In genomic region chr11:113875414-113876073, GRCh38 we compare ENCODE assay signal across 8 cellular contexts. TPM values are rescaled to one million over a fixed set of nuclear protein-coding genes. Genes with fewer than 3 reads are reported as not detected.
DNase-seq lines count a peak whose midpoint lies in the region; ATAC-seq and TF ChIP-seq lines count a peak whose summit lies in the region.

Gene USP28 (minus strand): TSS chr11:113875572. CDS start chr11:113875501, 71 bp downstream.

- H3K36me3 ChIP-seq in osteoblast (ENCODE audit: insufficient read depth, low read length) (no peaks in the 10 kb centered on the region), testis (ENCODE audit: low read depth, missing control alignments) (no peaks in the 10 kb centered on the region)

- peaks cover 40% of the 10 kb centered on the region for H3K4me1 Mint-ChIP-seq in activated naive CD8-positive, alpha-beta T cell (ENCODE audit: low read depth)

- no peaks in the 10 kb centered on the region for H3K27me3 ChIP-seq in osteoblast (ENCODE audit: insufficient read depth, low read length)
- no peaks in the 10 kb centered on the region for H3K27me3 ChIP-seq in testis

- H2AFZ ChIP-seq in osteoblast (ENCODE audit: low read length): peak within 1 kb of the TSS; percentile 95

- peak within 1 kb of the TSS; percentile 91 for H3K27ac ChIP-seq in osteoblast (ENCODE audit: low read depth, low read length)
- H3K27ac ChIP-seq in testis: peak within 1 kb of the TSS; percentile 88 to 96

- no peaks in the 10 kb centered on the region for H3K9me3 Mint-ChIP-seq in activated naive CD8-positive, alpha-beta T cell (ENCODE audit: low read depth)

- H4K20me1 ChIP-seq in osteoblast (ENCODE audit: insufficient read depth, low read length): peaks cover 6% of the 10 kb centered on the region

- DNase-seq in GM10266 (ENCODE audit: extremely low spot score) (peak; percentile 97), NCI-H1048 (lab: John Stamatoyannopoulos, UW) (peak; percentile 89), SKM-1 treated with dmso at 0.1 percent for 144 hours (lab: John Stamatoyannopoulos, UW; ENCODE audit: unreplicated experiment) (peak; percentile 86), glomerular visceral epithelial cell (ENCODE audit: extremely low spot score) (peak; percentile 97), osteoblast (ENCODE audit: insufficient read length, low spot score, missing footprints) (peak; percentile 99), testis (peak; percentile 98)

- peaks cover 9% of the 10 kb centered on the region for H3K79me2 ChIP-seq in osteoblast (ENCODE audit: insufficient read depth, low read length)

- peak within 1 kb of the TSS; percentile 96 for H3K4me3 Mint-ChIP-seq in activated naive CD8-positive, alpha-beta T cell

- ATAC-seq in HG02588 (IDR thresholded peaks at IDR 0.05; ENCODE audit: unreplicated experiment): peak; percentile 83

- peak within 1 kb of the TSS; percentile 79 for H3K4me3 ChIP-seq in osteoblast (ENCODE audit: insufficient read depth, low read length)
- peak within 1 kb of the TSS; percentile 74 to 78 for H3K4me3 ChIP-seq in testis

- H3K27me3 Mint-ChIP-seq in activated naive CD8-positive, alpha-beta T cell: no peaks in the 10 kb centered on the region

- TF ChIP-seq CTCF in GM10266 (IDR thresholded peaks at IDR 0.05; ENCODE audit: control insufficient read depth, insufficient read depth, low read depth, missing control alignments) (no peak), osteoblast (IDR thresholded peaks at IDR 0.05; ENCODE audit: extremely low read depth, low read depth, low read length) (no peak), testis (IDR thresholded peaks at IDR 0.05) (no peak)

- peak within 1 kb of the TSS; percentile 88 for H3K4me2 ChIP-seq in osteoblast (ENCODE audit: insufficient read depth, low read length)

- H3K9me3 ChIP-seq in osteoblast (ENCODE audit: low read depth, low read length) (no peaks in the 10 kb centered on the region), testis (no peaks in the 10 kb centered on the region)

- no peaks in the 10 kb centered on the region for H3K36me3 Mint-ChIP-seq in activated naive CD8-positive, alpha-beta T cell

- H3K4me1 ChIP-seq in osteoblast (ENCODE audit: insufficient read depth, low read length): peaks cover 5% of the 10 kb centered on the region
- H3K4me1 ChIP-seq in testis: peaks cover 11% of the 10 kb centered on the region

- WGBS in testis, 2 donors: 0 to 1% methylated on average over 37 to 53 of the region's 74 CpGs

- intact Hi-C loops in testis (cut with DNase I; ENCODE audit: low total_unique reads): no loop called here

- peak within 1 kb of the TSS; percentile 96 for H3K27ac Mint-ChIP-seq in activated naive CD8-positive, alpha-beta T cell

- peak; percentile 59 for TF ChIP-seq POLR2A in testis (IDR thresholded peaks at IDR 0.05)

RNA-seq across cellular contexts. Expression of gene USP28, which starts in this region (rescaled TPM):
- total RNA-seq in osteoblast (21.8 and 31.5 TPM in 2 replicates), testis (10 to 100 TPM; 36.6 to 39.9 TPM)
- polyA plus RNA-seq in testis (ENCODE audit: insufficient read depth, low read depth, low replicate concordance): 23.2 TPM

Comparison
In these comparisons a context has a peak if more than half of its experiments do, and no peak if none do; other contexts are left out.
1. Peak in every context shown above with its lines: DNase-seq, ATAC-seq, H3K4me3 ChIP-seq and H3K27ac ChIP-seq.